ENCODE assay signal across 1 cellular context in the genomic region with DNA sequence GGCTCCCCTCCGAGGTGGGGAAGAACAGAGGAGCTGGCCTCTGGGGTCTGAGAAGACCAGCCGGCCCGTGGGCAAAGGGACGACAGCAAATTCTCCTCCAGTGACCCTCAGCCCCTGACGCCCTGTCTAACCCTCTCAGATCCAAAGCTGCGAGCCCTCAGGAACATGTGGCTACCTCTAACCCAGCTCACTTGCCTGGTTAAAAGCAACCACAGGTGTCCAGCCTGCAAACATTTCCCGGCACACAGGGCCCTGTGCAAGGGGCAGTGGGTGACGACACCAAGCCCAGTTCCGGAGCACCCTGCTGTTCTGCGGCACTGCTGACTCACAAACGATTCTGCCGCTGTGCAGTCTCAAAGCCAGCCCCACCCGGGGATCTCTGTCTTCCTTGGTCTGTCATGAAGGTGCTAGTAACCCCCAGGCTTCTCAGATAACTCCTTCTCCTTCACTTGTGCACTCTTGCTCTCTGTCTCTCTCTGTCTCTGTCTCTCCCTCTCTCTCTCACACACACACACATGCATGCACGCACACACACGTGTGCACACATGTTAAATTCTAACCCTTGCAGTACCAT.
TF ChIP-seq lines count a peak whose summit lies in the region.

No MANE protein-coding gene starts in this region.

TF ChIP-seq in HepG2, 621 proteins besides CTCF, POLR2A, EP300 and RAD21 (continues in another document):
- TF ChIP-seq ZFP37 (CRISPR knock-in tag; IDR thresholded peaks at IDR 0.05; ENCODE audit: borderline replicate concordance) = no peak
- TF ChIP-seq SOX5 (CRISPR knock-in tag; IDR thresholded peaks at IDR 0.05; ENCODE audit: borderline replicate concordance) = peak; percentile 30; the same call in 1 of the 2 replicates
- TF ChIP-seq, protein P1, sequence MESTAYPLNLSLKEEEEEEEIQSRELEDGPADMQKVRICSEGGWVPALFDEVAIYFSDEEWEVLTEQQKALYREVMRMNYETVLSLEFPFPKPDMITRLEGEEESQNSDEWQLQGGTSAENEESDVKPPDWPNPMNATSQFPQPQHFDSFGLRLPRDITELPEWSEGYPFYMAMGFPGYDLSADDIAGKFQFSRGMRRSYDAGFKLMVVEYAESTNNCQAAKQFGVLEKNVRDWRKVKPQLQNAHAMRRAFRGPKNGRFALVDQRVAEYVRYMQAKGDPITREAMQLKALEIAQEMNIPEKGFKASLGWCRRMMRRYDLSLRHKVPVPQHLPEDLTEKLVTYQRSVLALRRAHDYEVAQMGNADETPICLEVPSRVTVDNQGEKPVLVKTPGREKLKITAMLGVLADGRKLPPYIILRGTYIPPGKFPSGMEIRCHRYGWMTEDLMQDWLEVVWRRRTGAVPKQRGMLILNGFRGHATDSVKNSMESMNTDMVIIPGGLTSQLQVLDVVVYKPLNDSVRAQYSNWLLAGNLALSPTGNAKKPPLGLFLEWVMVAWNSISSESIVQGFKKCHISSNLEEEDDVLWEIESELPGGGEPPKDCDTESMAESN (CRISPR knock-in tag; conservative IDR thresholded peaks at IDR 0.05) = 0 out of 2 replicates have a peak, but pooled peaks have one; percentile 60
- TF ChIP-seq ZNF350 (CRISPR knock-in tag; IDR thresholded peaks at IDR 0.05; ENCODE audit: borderline replicate concordance, low read depth) = no peak
- no peak for TF ChIP-seq HDAC1 (CRISPR knock-in tag; IDR thresholded peaks at IDR 0.05)
- 0 out of 2 replicates have a peak, but pooled peaks have one; percentile 35 for TF ChIP-seq RARA (CRISPR knock-in tag; IDR thresholded peaks at IDR 0.05)
- peak; percentile 79 for TF ChIP-seq ZBTB21 (CRISPR knock-in tag; IDR thresholded peaks at IDR 0.05)
- TF ChIP-seq, protein P2, sequence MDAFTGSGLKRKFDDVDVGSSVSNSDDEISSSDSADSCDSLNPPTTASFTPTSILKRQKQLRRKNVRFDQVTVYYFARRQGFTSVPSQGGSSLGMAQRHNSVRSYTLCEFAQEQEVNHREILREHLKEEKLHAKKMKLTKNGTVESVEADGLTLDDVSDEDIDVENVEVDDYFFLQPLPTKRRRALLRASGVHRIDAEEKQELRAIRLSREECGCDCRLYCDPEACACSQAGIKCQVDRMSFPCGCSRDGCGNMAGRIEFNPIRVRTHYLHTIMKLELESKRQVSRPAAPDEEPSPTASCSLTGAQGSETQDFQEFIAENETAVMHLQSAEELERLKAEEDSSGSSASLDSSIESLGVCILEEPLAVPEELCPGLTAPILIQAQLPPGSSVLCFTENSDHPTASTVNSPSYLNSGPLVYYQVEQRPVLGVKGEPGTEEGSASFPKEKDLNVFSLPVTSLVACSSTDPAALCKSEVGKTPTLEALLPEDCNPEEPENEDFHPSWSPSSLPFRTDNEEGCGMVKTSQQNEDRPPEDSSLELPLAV (CRISPR knock-in tag; conservative IDR thresholded peaks at IDR 0.05; ENCODE audit: low read depth) = no peak
- TF ChIP-seq, protein P3, sequence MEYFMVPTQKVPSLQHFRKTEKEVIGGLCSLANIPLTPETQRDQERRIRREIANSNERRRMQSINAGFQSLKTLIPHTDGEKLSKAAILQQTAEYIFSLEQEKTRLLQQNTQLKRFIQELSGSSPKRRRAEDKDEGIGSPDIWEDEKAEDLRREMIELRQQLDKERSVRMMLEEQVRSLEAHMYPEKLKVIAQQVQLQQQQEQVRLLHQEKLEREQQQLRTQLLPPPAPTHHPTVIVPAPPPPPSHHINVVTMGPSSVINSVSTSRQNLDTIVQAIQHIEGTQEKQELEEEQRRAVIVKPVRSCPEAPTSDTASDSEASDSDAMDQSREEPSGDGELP (IDR thresholded peaks at IDR 0.05; ENCODE audit: borderline replicate concordance, low read depth) = peak; percentile 61; the same call in 1 of the 2 replicates
- TF ChIP-seq ZFP62 (CRISPR knock-in tag; IDR thresholded peaks at IDR 0.05) = no peak
- no peak for TF ChIP-seq PHF8 (CRISPR knock-in tag; IDR thresholded peaks at IDR 0.05)
- TF ChIP-seq HOXA7 (CRISPR knock-in tag; IDR thresholded peaks at IDR 0.05) = no peak
- no peak for TF ChIP-seq HOXD1 (CRISPR knock-in tag; IDR thresholded peaks at IDR 0.05)
- no peak for TF ChIP-seq ZNF766 (CRISPR knock-in tag; IDR thresholded peaks at IDR 0.05; ENCODE audit: borderline replicate concordance)
- TF ChIP-seq SALL1 (CRISPR knock-in tag; IDR thresholded peaks at IDR 0.05) = peak; percentile 50; the same call in 1 of the 2 replicates
- no peak for TF ChIP-seq FOXA1 (IDR thresholded peaks at IDR 0.05)
- no peak for TF ChIP-seq FOXA1 (CRISPR knock-in tag; IDR thresholded peaks at IDR 0.05)
- TF ChIP-seq ZNF574 (CRISPR knock-in tag; IDR thresholded peaks at IDR 0.05) = peak; percentile 43; the same call in 1 of the 2 replicates
- TF ChIP-seq NFKBIZ (CRISPR knock-in tag; IDR thresholded peaks at IDR 0.05) = peak; percentile 54; the same call in 1 of the 2 replicates
- peak; percentile 23; the same call in 1 of the 2 replicates for TF ChIP-seq YEATS2 (CRISPR knock-in tag; IDR thresholded peaks at IDR 0.05; ENCODE audit: borderline replicate concordance)
- no peak for TF ChIP-seq THYN1 (CRISPR knock-in tag; IDR thresholded peaks at IDR 0.05; ENCODE audit: borderline replicate concordance, low read depth)
- peak; percentile 75 for TF ChIP-seq ATF3 (CRISPR knock-in tag; IDR thresholded peaks at IDR 0.05)
- TF ChIP-seq PCBP2 (optimal IDR thresholded peaks at IDR 0.05; ENCODE audit: low read depth, low read length, poor library complexity, severe bottlenecking) = no peak
- TF ChIP-seq, protein P4, sequence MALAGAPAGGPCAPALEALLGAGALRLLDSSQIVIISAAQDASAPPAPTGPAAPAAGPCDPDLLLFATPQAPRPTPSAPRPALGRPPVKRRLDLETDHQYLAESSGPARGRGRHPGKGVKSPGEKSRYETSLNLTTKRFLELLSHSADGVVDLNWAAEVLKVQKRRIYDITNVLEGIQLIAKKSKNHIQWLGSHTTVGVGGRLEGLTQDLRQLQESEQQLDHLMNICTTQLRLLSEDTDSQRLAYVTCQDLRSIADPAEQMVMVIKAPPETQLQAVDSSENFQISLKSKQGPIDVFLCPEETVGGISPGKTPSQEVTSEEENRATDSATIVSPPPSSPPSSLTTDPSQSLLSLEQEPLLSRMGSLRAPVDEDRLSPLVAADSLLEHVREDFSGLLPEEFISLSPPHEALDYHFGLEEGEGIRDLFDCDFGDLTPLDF (CRISPR knock-in tag; IDR thresholded peaks at IDR 0.05) = no peak
- peak; percentile 80 for TF ChIP-seq SAP130 (CRISPR knock-in tag; IDR thresholded peaks at IDR 0.05; ENCODE audit: low read depth)
- TF ChIP-seq PHF21A (CRISPR knock-in tag; IDR thresholded peaks at IDR 0.05) = no peak
- TF ChIP-seq THAP11 (CRISPR knock-in tag; IDR thresholded peaks at IDR 0.05) = peak; percentile 31; the same call in 1 of the 2 replicates
- TF ChIP-seq THRA (CRISPR knock-in tag; IDR thresholded peaks at IDR 0.05; ENCODE audit: borderline replicate concordance) = no peak
- peak; percentile 61; the same call in 1 of the 2 replicates for TF ChIP-seq ZNF556 (CRISPR knock-in tag; IDR thresholded peaks at IDR 0.05; ENCODE audit: borderline replicate concordance)
- peak; percentile 78; the same call in 1 of the 2 replicates for TF ChIP-seq ZBED4 (CRISPR knock-in tag; IDR thresholded peaks at IDR 0.05; ENCODE audit: borderline replicate concordance)
- TF ChIP-seq STAT6 (CRISPR knock-in tag; IDR thresholded peaks at IDR 0.05; ENCODE audit: borderline replicate concordance) = no peak
- TF ChIP-seq ZNF768 (CRISPR knock-in tag; IDR thresholded peaks at IDR 0.05) = peak; percentile 94
- TF ChIP-seq ZNF772 (CRISPR knock-in tag; IDR thresholded peaks at IDR 0.05) = peak; percentile 74; the same call in 1 of the 2 replicates
